ENCODE assay signal across 8 cellular contexts in genomic region chr10:110067960-110068770, GRCh38.
DNase-seq lines count a peak whose midpoint lies in the region; ATAC-seq, FAIRE-seq and TF ChIP-seq lines count a peak whose summit lies in the region.

No MANE protein-coding gene starts in this region.

- no peaks in the 10 kb centered on the region for H3K36me3 ChIP-seq in small intestine (ENCODE audit: control insufficient read depth in 2 of 2, insufficient read depth in 2 of 2, low read length in 2 of 2)

- WGBS in small intestine, 3 donors: 21 to 33% (median 26%) methylated on average over 4 to 5 of the region's 5 CpGs

- H3K4me3 ChIP-seq in small intestine (ENCODE audit: low read depth in 1 of 2, low read length in 2 of 2): no peak overlapping the region

- no peak for FAIRE-seq in small intestine (lab: Jason Lieb, UNC)

- H3K27ac ChIP-seq in small intestine (ENCODE audit: low read depth in 1 of 2, low read length in 1 of 2): peak overlapping the region; percentile 41 to 50

- H3K27me3 ChIP-seq in small intestine (ENCODE audit: control insufficient read depth in 2 of 2, insufficient read depth in 2 of 2, low read length in 2 of 2): no peaks in the 10 kb centered on the region

- peak; percentile 76 for DNase-seq in activated effector memory CD4-positive, alpha-beta T cell treated with anti-CD3 and anti-CD28 coated beads, Interleukin-2, amount 50 U/mL, for 16 hours
- DNase-seq in activated effector memory CD4-positive, alpha-beta T cell treated with Interleukin-2 at 50 U/mL for 16 hours: no peak
- DNase-seq in SK-MEL-5 (ENCODE audit: low read depth, low spot score) (peak; percentile 74), erythroblast (lab: John Stamatoyannopoulos, UW) (peak; percentile 68 to 83), small intestine (peak; percentile 32), NCI-H2196 (lab: John Stamatoyannopoulos, UW; ENCODE audit: unreplicated experiment) (no peak), dermis blood vessel endothelial cell (no peak)

- TF ChIP-seq POLR2A in erythroblast (IDR thresholded peaks at IDR 0.05; ENCODE audit: low read length): no peak

- H3K9me3 ChIP-seq in small intestine (ENCODE audit: control insufficient read depth, low read depth): no peaks in the 10 kb centered on the region

- H3K4me1 ChIP-seq in small intestine (ENCODE audit: control insufficient read depth in 2 of 2, insufficient read depth in 1 of 2, low read depth in 1 of 2, low read length in 1 of 2): peaks cover 3 to 7% of the 10 kb centered on the region in 2 donors

- in situ Hi-C loops in SK-MEL-5 (cut with HindIII; ENCODE audit: low pct_unique_long_range_greater_than_20kb, low sequenced_read_pairs): no loop called here

- ATAC-seq in HG02943 (IDR thresholded peaks at IDR 0.05; ENCODE audit: low read depth, unreplicated experiment): peak; percentile 58

Comparison
In these comparisons a context has a peak if more than half of its experiments do, and no peak if none do; other contexts are left out.
1. DNase-seq: peak in activated effector memory CD4-positive, alpha-beta T cell treated with anti-CD3 and anti-CD28 coated beads, Interleukin-2, amount 50 U/mL, for 16 hours (single experiment), SK-MEL-5 (single experiment), erythroblast (2 of 2) and small intestine (single experiment); none in activated effector memory CD4-positive, alpha-beta T cell treated with Interleukin-2 at 50 U/mL for 16 hours (single experiment), NCI-H2196 (single experiment) and dermis blood vessel endothelial cell (single experiment).